ENCODE assay signal across 1 cellular context in the genomic region with DNA sequence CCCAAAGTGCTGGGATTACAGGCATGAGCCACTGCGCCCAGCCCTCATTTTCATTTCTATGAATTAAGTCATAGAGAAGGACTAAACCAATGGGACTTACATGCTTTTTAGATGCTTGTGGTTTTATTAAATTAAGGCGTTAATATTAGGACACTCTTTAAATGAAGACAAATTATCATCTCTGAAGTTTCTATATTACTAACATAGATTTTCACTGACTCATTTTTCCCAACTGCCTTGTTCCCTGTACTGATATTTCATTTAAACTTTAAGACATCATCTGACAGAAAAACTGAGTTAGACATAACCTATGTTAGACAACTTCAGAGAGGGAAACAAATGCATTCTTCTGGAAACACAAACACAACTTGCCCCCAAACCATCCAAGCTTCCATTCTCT.
TF ChIP-seq lines count a peak whose summit lies in the region.

No MANE protein-coding gene starts in this region.

TF ChIP-seq in GM12878, 131 proteins besides CTCF, POLR2A, EP300 and RAD21 (continued from another document):
- TF ChIP-seq, protein P1, sequence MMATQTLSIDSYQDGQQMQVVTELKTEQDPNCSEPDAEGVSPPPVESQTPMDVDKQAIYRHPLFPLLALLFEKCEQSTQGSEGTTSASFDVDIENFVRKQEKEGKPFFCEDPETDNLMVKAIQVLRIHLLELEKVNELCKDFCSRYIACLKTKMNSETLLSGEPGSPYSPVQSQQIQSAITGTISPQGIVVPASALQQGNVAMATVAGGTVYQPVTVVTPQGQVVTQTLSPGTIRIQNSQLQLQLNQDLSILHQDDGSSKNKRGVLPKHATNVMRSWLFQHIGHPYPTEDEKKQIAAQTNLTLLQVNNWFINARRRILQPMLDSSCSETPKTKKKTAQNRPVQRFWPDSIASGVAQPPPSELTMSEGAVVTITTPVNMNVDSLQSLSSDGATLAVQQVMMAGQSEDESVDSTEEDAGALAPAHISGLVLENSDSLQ (IDR thresholded peaks at IDR 0.05), result peak; percentile 21; the same call in 1 of the 2 replicates
- TF ChIP-seq RUNX3 (IDR thresholded peaks at IDR 0.05; ENCODE audit: low read length) (peak; percentile 59; the same call in 1 of the 2 replicates), CREM (IDR thresholded peaks at IDR 0.05; ENCODE audit: low read depth) (peak; percentile 63; the same call in 1 of the 2 replicates), MTA2 (IDR thresholded peaks at IDR 0.05; ENCODE audit: low read depth) (peak; percentile 87), GABPA (IDR thresholded peaks at IDR 0.05; ENCODE audit: low read depth) (0 out of 2 replicates have a peak, but pooled peaks have one; percentile 20), SREBF2 (IDR thresholded peaks at IDR 0.05; ENCODE audit: low read length) (no peak), JUNB (IDR thresholded peaks at IDR 0.05) (peak; percentile 84), IKZF2 (IDR thresholded peaks at IDR 0.05) (peak; percentile 58 to 60; a peak in 3 of 4 replicates), NFIC (IDR thresholded peaks at IDR 0.05; ENCODE audit: low read depth, low read length) (peak; percentile 80), CHD2 (IDR thresholded peaks at IDR 0.05; ENCODE audit: borderline replicate concordance, low read depth, low read length) (no peak), IKZF1 (conservative IDR thresholded peaks at IDR 0.05) (peak; percentile 47; the same call in 1 of the 2 replicates), POLR2AphosphoS2 (IDR thresholded peaks at IDR 0.05; ENCODE audit: low read depth, low read length) (no peak), TCF7 (IDR thresholded peaks at IDR 0.05; ENCODE audit: borderline replicate concordance) (0 out of 2 replicates have a peak, but pooled peaks have one; percentile 20), NR2F1 (conservative IDR thresholded peaks at IDR 0.05) (0 out of 2 replicates have a peak, but pooled peaks have one; percentile 11), CBX3 (IDR thresholded peaks at IDR 0.05; ENCODE audit: borderline replicate concordance, low read depth) (no peak), ATF7 (IDR thresholded peaks at IDR 0.05; ENCODE audit: low read depth) (peak; percentile 73), BACH1 (IDR thresholded peaks at IDR 0.05; ENCODE audit: borderline replicate concordance) (no peak; the same call in 1 of the 2 replicates), ZSCAN29 (IDR thresholded peaks at IDR 0.05) (no peak), DPF2 (IDR thresholded peaks at IDR 0.05) (peak; percentile 73), PAX5 (IDR thresholded peaks at IDR 0.05; ENCODE audit: borderline replicate concordance, low read depth, low read length) (no peak), SMC3 (IDR thresholded peaks at IDR 0.05; ENCODE audit: borderline replicate concordance, low read length) (no peak), BHLHE40 (IDR thresholded peaks at IDR 0.05; ENCODE audit: borderline replicate concordance in 1 of 2, low read depth in 2 of 2, low read length in 1 of 2) (peak in 1 of 2 experiments; percentile 44; a peak in 2 of 4 replicates), RBBP5 (conservative IDR thresholded peaks at IDR 0.05) (no peak)
- TF ChIP-seq, protein P2, sequence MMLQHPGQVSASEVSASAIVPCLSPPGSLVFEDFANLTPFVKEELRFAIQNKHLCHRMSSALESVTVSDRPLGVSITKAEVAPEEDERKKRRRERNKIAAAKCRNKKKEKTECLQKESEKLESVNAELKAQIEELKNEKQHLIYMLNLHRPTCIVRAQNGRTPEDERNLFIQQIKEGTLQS (IDR thresholded peaks at IDR 0.05; ENCODE audit: borderline replicate concordance, extremely low read depth, low read depth, low read length), result no peak
- TF ChIP-seq, protein P3, sequence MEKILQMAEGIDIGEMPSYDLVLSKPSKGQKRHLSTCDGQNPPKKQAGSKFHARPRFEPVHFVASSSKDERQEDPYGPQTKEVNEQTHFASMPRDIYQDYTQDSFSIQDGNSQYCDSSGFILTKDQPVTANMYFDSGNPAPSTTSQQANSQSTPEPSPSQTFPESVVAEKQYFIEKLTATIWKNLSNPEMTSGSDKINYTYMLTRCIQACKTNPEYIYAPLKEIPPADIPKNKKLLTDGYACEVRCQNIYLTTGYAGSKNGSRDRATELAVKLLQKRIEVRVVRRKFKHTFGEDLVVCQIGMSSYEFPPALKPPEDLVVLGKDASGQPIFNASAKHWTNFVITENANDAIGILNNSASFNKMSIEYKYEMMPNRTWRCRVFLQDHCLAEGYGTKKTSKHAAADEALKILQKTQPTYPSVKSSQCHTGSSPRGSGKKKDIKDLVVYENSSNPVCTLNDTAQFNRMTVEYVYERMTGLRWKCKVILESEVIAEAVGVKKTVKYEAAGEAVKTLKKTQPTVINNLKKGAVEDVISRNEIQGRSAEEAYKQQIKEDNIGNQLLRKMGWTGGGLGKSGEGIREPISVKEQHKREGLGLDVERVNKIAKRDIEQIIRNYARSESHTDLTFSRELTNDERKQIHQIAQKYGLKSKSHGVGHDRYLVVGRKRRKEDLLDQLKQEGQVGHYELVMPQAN (conservative IDR thresholded peaks at IDR 0.05), result no peak
- TF ChIP-seq, protein P4, sequence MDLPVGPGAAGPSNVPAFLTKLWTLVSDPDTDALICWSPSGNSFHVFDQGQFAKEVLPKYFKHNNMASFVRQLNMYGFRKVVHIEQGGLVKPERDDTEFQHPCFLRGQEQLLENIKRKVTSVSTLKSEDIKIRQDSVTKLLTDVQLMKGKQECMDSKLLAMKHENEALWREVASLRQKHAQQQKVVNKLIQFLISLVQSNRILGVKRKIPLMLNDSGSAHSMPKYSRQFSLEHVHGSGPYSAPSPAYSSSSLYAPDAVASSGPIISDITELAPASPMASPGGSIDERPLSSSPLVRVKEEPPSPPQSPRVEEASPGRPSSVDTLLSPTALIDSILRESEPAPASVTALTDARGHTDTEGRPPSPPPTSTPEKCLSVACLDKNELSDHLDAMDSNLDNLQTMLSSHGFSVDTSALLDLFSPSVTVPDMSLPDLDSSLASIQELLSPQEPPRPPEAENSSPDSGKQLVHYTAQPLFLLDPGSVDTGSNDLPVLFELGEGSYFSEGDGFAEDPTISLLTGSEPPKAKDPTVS (IDR thresholded peaks at IDR 0.05; ENCODE audit: low read depth, low read length), result no peak
- TF ChIP-seq, protein P5, sequence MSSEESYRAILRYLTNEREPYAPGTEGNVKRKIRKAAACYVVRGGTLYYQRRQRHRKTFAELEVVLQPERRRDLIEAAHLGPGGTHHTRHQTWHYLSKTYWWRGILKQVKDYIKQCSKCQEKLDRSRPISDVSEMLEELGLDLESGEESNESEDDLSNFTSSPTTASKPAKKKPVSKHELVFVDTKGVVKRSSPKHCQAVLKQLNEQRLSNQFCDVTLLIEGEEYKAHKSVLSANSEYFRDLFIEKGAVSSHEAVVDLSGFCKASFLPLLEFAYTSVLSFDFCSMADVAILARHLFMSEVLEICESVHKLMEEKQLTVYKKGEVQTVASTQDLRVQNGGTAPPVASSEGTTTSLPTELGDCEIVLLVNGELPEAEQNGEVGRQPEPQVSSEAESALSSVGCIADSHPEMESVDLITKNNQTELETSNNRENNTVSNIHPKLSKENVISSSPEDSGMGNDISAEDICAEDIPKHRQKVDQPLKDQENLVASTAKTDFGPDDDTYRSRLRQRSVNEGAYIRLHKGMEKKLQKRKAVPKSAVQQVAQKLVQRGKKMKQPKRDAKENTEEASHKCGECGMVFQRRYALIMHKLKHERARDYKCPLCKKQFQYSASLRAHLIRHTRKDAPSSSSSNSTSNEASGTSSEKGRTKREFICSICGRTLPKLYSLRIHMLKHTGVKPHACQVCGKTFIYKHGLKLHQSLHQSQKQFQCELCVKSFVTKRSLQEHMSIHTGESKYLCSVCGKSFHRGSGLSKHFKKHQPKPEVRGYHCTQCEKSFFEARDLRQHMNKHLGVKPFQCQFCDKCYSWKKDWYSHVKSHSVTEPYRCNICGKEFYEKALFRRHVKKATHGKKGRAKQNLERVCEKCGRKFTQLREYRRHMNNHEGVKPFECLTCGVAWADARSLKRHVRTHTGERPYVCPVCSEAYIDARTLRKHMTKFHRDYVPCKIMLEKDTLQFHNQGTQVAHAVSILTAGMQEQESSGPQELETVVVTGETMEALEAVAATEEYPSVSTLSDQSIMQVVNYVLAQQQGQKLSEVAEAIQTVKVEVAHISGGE (CRISPR knock-in tag; IDR thresholded peaks at IDR 0.05), result no peak
- TF ChIP-seq, protein P6, sequence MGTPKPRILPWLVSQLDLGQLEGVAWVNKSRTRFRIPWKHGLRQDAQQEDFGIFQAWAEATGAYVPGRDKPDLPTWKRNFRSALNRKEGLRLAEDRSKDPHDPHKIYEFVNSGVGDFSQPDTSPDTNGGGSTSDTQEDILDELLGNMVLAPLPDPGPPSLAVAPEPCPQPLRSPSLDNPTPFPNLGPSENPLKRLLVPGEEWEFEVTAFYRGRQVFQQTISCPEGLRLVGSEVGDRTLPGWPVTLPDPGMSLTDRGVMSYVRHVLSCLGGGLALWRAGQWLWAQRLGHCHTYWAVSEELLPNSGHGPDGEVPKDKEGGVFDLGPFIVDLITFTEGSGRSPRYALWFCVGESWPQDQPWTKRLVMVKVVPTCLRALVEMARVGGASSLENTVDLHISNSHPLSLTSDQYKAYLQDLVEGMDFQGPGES (IDR thresholded peaks at IDR 0.05), result no peak
- TF ChIP-seq, protein P7, sequence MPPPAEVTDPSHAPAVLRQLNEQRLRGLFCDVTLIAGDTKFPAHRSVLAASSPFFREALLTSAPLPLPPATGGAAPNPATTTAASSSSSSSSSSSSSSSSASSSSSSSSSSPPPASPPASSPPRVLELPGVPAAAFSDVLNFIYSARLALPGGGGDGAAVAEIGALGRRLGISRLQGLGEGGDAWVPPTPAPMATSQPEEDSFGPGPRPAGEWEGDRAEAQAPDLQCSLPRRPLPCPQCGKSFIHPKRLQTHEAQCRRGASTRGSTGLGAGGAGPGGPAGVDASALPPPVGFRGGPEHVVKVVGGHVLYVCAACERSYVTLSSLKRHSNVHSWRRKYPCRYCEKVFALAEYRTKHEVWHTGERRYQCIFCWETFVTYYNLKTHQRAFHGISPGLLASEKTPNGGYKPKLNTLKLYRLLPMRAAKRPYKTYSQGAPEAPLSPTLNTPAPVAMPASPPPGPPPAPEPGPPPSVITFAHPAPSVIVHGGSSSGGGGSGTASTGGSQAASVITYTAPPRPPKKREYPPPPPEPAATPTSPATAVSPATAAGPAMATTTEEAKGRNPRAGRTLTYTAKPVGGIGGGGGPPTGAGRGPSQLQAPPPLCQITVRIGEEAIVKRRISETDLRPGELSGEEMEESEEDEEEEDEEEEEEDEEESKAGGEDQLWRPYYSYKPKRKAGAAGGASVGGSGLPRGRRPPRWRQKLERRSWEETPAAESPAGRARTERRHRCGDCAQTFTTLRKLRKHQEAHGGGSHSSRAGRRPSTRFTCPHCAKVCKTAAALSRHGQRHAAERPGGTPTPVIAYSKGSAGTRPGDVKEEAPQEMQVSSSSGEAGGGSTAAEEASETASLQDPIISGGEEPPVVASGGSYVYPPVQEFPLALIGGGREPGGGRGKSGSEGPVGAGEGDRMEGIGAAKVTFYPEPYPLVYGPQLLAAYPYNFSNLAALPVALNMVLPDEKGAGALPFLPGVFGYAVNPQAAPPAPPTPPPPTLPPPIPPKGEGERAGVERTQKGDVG (CRISPR knock-in tag; IDR thresholded peaks at IDR 0.05), result no peak
- TF ChIP-seq, protein P8, sequence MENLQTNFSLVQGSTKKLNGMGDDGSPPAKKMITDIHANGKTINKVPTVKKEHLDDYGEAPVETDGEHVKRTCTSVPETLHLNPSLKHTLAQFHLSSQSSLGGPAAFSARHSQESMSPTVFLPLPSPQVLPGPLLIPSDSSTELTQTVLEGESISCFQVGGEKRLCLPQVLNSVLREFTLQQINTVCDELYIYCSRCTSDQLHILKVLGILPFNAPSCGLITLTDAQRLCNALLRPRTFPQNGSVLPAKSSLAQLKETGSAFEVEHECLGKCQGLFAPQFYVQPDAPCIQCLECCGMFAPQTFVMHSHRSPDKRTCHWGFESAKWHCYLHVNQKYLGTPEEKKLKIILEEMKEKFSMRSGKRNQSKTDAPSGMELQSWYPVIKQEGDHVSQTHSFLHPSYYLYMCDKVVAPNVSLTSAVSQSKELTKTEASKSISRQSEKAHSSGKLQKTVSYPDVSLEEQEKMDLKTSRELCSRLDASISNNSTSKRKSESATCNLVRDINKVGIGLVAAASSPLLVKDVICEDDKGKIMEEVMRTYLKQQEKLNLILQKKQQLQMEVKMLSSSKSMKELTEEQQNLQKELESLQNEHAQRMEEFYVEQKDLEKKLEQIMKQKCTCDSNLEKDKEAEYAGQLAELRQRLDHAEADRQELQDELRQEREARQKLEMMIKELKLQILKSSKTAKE (IDR thresholded peaks at IDR 0.05; ENCODE audit: low read depth, poor library complexity, severe bottlenecking), result peak; percentile 29
- TF ChIP-seq, protein P9, sequence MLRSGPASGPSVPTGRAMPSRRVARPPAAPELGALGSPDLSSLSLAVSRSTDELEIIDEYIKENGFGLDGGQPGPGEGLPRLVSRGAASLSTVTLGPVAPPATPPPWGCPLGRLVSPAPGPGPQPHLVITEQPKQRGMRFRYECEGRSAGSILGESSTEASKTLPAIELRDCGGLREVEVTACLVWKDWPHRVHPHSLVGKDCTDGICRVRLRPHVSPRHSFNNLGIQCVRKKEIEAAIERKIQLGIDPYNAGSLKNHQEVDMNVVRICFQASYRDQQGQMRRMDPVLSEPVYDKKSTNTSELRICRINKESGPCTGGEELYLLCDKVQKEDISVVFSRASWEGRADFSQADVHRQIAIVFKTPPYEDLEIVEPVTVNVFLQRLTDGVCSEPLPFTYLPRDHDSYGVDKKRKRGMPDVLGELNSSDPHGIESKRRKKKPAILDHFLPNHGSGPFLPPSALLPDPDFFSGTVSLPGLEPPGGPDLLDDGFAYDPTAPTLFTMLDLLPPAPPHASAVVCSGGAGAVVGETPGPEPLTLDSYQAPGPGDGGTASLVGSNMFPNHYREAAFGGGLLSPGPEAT (IDR thresholded peaks at IDR 0.05; ENCODE audit: low read depth), result 0 out of 2 replicates have a peak, but pooled peaks have one; percentile 14
- TF ChIP-seq, protein P10, sequence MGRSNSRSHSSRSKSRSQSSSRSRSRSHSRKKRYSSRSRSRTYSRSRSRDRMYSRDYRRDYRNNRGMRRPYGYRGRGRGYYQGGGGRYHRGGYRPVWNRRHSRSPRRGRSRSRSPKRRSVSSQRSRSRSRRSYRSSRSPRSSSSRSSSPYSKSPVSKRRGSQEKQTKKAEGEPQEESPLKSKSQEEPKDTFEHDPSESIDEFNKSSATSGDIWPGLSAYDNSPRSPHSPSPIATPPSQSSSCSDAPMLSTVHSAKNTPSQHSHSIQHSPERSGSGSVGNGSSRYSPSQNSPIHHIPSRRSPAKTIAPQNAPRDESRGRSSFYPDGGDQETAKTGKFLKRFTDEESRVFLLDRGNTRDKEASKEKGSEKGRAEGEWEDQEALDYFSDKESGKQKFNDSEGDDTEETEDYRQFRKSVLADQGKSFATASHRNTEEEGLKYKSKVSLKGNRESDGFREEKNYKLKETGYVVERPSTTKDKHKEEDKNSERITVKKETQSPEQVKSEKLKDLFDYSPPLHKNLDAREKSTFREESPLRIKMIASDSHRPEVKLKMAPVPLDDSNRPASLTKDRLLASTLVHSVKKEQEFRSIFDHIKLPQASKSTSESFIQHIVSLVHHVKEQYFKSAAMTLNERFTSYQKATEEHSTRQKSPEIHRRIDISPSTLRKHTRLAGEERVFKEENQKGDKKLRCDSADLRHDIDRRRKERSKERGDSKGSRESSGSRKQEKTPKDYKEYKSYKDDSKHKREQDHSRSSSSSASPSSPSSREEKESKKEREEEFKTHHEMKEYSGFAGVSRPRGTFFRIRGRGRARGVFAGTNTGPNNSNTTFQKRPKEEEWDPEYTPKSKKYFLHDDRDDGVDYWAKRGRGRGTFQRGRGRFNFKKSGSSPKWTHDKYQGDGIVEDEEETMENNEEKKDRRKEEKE (IDR thresholded peaks at IDR 0.05), result no peak
